8 cellular contexts compared by ENCODE assay signal in genomic region chr14:22598099-22598895, GRCh38. TPM values are rescaled to one million over a fixed set of nuclear protein-coding genes. Genes with fewer than 3 reads are reported as not detected.
DNase-seq lines count a peak whose midpoint lies in the region; ATAC-seq and TF ChIP-seq lines count a peak whose summit lies in the region.

TSS of gene ABHD4 (plus strand) at chr14:22598300. CDS start at chr14:22598307, 7 bp downstream.

- intact Hi-C loops in left ventricle myocardium inferior (cut with micrococcal nuclease): no loop called here
- intact Hi-C loops in posterior cingulate gyrus (cut with DNase I): no loop called here

- peak within 1 kb of the TSS; percentile 85 for H3K27ac ChIP-seq in left ventricle myocardium inferior (replicated peaks)

- DNase-seq in DMS53 (lab: John Stamatoyannopoulos, UW) (peak; percentile 79), HuH-7 (ENCODE audit: low spot score) (peak; percentile 80), anterior cingulate cortex (lab: John Stamatoyannopoulos, UW) (peak; percentile 9 to 86 (median 71)), left ventricle myocardium inferior (peak; percentile 87), posterior cingulate gyrus (peak; percentile 63 to 97 (median 82)), cortex of kidney (lab: John Stamatoyannopoulos, UW) (no peak)

- no peaks in the 10 kb centered on the region for H3K9me3 ChIP-seq in left ventricle myocardium inferior (replicated peaks)

- peaks cover 30% of the 10 kb centered on the region for H3K4me1 ChIP-seq in left ventricle myocardium inferior

- H3K4me3 ChIP-seq in left ventricle myocardium inferior: peak within 1 kb of the TSS; percentile 84

- ATAC-seq in GM21381 (IDR thresholded peaks at IDR 0.05; ENCODE audit: unreplicated experiment): peak; percentile 86
- ATAC-seq in SK-N-SH treated with all-trans-retinoic acid at 6 μM for 48 hours: peak; percentile 96

- H3K27me3 ChIP-seq in left ventricle myocardium inferior (ENCODE audit: low read depth): no peaks in the 10 kb centered on the region

- no peak for TF ChIP-seq CTCF in left ventricle myocardium inferior (IDR thresholded peaks at IDR 0.05; ENCODE audit: borderline replicate concordance)

- H3K36me3 ChIP-seq in left ventricle myocardium inferior: peaks cover 21% of the 10 kb centered on the region

TF ChIP-seq in SK-N-SH treated with all-trans-retinoic acid at 6 μM for 48 hours, 23 proteins besides CTCF, POLR2A, EP300 and RAD21:
- no peak for TF ChIP-seq RARB (CRISPR knock-in tag; IDR thresholded peaks at IDR 0.05)
- TF ChIP-seq BACH2 (CRISPR knock-in tag; IDR thresholded peaks at IDR 0.05; ENCODE audit: borderline replicate concordance): no peak
- no peak for TF ChIP-seq ZNF565 (CRISPR knock-in tag; conservative IDR thresholded peaks at IDR 0.05; ENCODE audit: low read depth)
- TF ChIP-seq, protein P1, sequence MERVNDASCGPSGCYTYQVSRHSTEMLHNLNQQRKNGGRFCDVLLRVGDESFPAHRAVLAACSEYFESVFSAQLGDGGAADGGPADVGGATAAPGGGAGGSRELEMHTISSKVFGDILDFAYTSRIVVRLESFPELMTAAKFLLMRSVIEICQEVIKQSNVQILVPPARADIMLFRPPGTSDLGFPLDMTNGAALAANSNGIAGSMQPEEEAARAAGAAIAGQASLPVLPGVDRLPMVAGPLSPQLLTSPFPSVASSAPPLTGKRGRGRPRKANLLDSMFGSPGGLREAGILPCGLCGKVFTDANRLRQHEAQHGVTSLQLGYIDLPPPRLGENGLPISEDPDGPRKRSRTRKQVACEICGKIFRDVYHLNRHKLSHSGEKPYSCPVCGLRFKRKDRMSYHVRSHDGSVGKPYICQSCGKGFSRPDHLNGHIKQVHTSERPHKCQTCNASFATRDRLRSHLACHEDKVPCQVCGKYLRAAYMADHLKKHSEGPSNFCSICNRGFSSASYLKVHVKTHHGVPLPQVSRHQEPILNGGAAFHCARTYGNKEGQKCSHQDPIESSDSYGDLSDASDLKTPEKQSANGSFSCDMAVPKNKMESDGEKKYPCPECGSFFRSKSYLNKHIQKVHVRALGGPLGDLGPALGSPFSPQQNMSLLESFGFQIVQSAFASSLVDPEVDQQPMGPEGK (CRISPR knock-in tag; IDR thresholded peaks at IDR 0.05; ENCODE audit: borderline replicate concordance): no peak
- no peak for TF ChIP-seq ARNTL (CRISPR knock-in tag; IDR thresholded peaks at IDR 0.05; ENCODE audit: borderline replicate concordance, low read depth)
- TF ChIP-seq SNAI2 (CRISPR knock-in tag; IDR thresholded peaks at IDR 0.05): no peak
- TF ChIP-seq TCF4 (CRISPR knock-in tag; IDR thresholded peaks at IDR 0.05; ENCODE audit: borderline replicate concordance): no peak
- no peak for TF ChIP-seq TOX (CRISPR knock-in tag; IDR thresholded peaks at IDR 0.05; ENCODE audit: borderline replicate concordance)
- no peak for TF ChIP-seq ZNF70 (CRISPR knock-in tag; IDR thresholded peaks at IDR 0.05)
- no peak for TF ChIP-seq ZFP3 (CRISPR knock-in tag; IDR thresholded peaks at IDR 0.05)
- TF ChIP-seq, protein P2, sequence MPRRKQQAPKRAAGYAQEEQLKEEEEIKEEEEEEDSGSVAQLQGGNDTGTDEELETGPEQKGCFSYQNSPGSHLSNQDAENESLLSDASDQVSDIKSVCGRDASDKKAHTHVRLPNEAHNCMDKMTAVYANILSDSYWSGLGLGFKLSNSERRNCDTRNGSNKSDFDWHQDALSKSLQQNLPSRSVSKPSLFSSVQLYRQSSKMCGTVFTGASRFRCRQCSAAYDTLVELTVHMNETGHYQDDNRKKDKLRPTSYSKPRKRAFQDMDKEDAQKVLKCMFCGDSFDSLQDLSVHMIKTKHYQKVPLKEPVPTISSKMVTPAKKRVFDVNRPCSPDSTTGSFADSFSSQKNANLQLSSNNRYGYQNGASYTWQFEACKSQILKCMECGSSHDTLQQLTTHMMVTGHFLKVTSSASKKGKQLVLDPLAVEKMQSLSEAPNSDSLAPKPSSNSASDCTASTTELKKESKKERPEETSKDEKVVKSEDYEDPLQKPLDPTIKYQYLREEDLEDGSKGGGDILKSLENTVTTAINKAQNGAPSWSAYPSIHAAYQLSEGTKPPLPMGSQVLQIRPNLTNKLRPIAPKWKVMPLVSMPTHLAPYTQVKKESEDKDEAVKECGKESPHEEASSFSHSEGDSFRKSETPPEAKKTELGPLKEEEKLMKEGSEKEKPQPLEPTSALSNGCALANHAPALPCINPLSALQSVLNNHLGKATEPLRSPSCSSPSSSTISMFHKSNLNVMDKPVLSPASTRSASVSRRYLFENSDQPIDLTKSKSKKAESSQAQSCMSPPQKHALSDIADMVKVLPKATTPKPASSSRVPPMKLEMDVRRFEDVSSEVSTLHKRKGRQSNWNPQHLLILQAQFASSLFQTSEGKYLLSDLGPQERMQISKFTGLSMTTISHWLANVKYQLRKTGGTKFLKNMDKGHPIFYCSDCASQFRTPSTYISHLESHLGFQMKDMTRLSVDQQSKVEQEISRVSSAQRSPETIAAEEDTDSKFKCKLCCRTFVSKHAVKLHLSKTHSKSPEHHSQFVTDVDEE (CRISPR knock-in tag; IDR thresholded peaks at IDR 0.05): no peak
- no peak for TF ChIP-seq POU6F1 (CRISPR knock-in tag; IDR thresholded peaks at IDR 0.05; ENCODE audit: borderline replicate concordance, low read depth)
- no peak for TF ChIP-seq ESRRG (CRISPR knock-in tag; IDR thresholded peaks at IDR 0.05)
- no peak for TF ChIP-seq CSDC2 (CRISPR knock-in tag; IDR thresholded peaks at IDR 0.05)
- TF ChIP-seq, protein P3, sequence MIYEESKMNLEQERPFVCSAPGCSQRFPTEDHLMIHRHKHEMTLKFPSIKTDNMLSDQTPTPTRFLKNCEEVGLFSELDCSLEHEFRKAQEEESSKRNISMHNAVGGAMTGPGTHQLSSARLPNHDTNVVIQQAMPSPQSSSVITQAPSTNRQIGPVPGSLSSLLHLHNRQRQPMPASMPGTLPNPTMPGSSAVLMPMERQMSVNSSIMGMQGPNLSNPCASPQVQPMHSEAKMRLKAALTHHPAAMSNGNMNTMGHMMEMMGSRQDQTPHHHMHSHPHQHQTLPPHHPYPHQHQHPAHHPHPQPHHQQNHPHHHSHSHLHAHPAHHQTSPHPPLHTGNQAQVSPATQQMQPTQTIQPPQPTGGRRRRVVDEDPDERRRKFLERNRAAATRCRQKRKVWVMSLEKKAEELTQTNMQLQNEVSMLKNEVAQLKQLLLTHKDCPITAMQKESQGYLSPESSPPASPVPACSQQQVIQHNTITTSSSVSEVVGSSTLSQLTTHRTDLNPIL (CRISPR knock-in tag; IDR thresholded peaks at IDR 0.05; ENCODE audit: low read depth): no peak
- no peak for TF ChIP-seq OSR1 (CRISPR knock-in tag; IDR thresholded peaks at IDR 0.05)
- TF ChIP-seq ZFP30 (CRISPR knock-in tag; IDR thresholded peaks at IDR 0.05): no peak
- TF ChIP-seq ZNF8 (CRISPR knock-in tag; IDR thresholded peaks at IDR 0.05): no peak
- no peak for TF ChIP-seq ISL1 (CRISPR knock-in tag; IDR thresholded peaks at IDR 0.05)
- no peak for TF ChIP-seq ZC3H10 (CRISPR knock-in tag; IDR thresholded peaks at IDR 0.05)
TF ChIP-seq in SK-N-SH treated with all-trans-retinoic acid at 6 μM for 48 hours: peak in this region for 0.

RNA-seq across cellular contexts. Expression of gene ABHD4, which starts in this region (rescaled TPM):
- 23.2 TPM for total RNA-seq in left ventricle myocardium inferior
